ENCODE assay signal across 1 cellular context in the genomic region with DNA sequence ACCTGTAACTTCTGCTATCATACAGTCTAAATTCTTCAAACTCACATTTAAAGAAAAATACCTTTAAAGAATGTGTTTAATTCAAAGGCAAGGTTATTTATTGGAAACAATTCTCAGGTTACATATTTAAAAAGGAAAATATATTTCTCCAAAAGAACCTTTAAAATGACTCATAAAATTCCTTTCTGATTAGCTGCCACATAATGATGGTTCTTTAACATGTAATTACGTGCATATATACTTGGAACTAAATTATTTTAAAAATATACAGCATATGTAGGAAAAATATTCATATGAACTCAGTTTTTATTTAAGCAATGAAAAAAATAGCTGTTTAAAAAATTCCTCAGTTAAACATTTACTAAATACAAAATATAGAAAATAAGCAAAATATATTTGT.
TF ChIP-seq lines count a peak whose summit lies in the region.

No MANE protein-coding gene starts in this region.

TF ChIP-seq in SK-N-SH treated with all-trans-retinoic acid at 6 μM for 48 hours, 23 proteins besides CTCF, POLR2A, EP300 and RAD21 (continued from another document):
- TF ChIP-seq, protein P1, sequence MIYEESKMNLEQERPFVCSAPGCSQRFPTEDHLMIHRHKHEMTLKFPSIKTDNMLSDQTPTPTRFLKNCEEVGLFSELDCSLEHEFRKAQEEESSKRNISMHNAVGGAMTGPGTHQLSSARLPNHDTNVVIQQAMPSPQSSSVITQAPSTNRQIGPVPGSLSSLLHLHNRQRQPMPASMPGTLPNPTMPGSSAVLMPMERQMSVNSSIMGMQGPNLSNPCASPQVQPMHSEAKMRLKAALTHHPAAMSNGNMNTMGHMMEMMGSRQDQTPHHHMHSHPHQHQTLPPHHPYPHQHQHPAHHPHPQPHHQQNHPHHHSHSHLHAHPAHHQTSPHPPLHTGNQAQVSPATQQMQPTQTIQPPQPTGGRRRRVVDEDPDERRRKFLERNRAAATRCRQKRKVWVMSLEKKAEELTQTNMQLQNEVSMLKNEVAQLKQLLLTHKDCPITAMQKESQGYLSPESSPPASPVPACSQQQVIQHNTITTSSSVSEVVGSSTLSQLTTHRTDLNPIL (CRISPR knock-in tag; IDR thresholded peaks at IDR 0.05; ENCODE audit: low read depth) = no peak
- TF ChIP-seq ZNF8 (CRISPR knock-in tag; IDR thresholded peaks at IDR 0.05) = no peak
- TF ChIP-seq, protein P2, sequence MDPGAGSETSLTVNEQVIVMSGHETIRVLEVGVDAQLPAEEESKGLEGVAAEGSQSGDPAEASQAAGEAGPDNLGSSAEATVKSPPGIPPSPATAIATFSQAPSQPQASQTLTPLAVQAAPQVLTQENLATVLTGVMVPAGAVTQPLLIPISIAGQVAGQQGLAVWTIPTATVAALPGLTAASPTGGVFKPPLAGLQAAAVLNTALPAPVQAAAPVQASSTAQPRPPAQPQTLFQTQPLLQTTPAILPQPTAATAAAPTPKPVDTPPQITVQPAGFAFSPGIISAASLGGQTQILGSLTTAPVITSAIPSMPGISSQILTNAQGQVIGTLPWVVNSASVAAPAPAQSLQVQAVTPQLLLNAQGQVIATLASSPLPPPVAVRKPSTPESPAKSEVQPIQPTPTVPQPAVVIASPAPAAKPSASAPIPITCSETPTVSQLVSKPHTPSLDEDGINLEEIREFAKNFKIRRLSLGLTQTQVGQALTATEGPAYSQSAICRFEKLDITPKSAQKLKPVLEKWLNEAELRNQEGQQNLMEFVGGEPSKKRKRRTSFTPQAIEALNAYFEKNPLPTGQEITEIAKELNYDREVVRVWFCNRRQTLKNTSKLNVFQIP (CRISPR knock-in tag; IDR thresholded peaks at IDR 0.05; ENCODE audit: borderline replicate concordance, low read depth) = no peak
- no peak for TF ChIP-seq CSDC2 (CRISPR knock-in tag; IDR thresholded peaks at IDR 0.05)
- TF ChIP-seq PPARA (CRISPR knock-in tag; IDR thresholded peaks at IDR 0.05; ENCODE audit: borderline replicate concordance) = no peak
- TF ChIP-seq OSR1 (CRISPR knock-in tag; IDR thresholded peaks at IDR 0.05) = no peak
- no peak for TF ChIP-seq GLIS3 (CRISPR knock-in tag; IDR thresholded peaks at IDR 0.05)
- no peak for TF ChIP-seq ZNF70 (CRISPR knock-in tag; IDR thresholded peaks at IDR 0.05)
- TF ChIP-seq TOX (CRISPR knock-in tag; IDR thresholded peaks at IDR 0.05; ENCODE audit: borderline replicate concordance) = no peak
- TF ChIP-seq BACH2 (CRISPR knock-in tag; IDR thresholded peaks at IDR 0.05; ENCODE audit: borderline replicate concordance) = no peak
- no peak for TF ChIP-seq ISL1 (CRISPR knock-in tag; IDR thresholded peaks at IDR 0.05)
